Comparison of ENCODE assay signal across 9 cellular contexts in the genomic region with DNA sequence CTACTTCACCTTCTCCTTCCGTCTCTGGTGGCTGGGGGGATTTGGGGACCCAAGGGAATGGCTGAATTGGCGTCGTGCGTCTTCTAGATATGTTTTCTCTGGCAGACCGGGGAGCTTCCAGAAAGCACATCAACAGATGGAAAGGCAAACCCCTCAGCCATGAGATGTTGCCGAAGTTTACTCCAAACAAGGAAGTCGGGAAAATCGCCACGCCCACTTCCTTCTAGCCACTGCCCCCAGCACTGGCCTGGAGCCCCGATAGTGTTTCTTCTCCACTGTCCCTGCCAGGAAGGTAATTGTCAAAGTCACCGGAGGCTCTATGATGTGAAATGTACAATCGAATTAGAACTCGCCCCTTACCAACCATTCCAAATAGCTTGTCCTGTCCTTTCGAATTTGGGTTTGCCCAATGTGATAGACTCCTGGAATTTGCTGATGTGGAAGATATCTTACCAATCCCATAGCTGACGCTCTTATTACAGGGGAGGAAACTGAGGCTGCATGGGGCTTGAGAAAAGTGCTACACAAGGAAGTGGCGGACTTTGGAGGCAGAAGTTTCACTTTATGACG.
DNase-seq lines count a peak whose midpoint lies in the region; ATAC-seq and TF ChIP-seq lines count a peak whose summit lies in the region.
"Had no signal": no experiment of that assay in that cellular context is flagged by ENCODE, and none has a peak within 500 bp of the region (broad histone marks: within the 10 kb centered on the region; RNA-seq: fewer than 3 reads in every experiment).

No MANE protein-coding gene starts in this region.

- H3K4me1 Mint-ChIP-seq in T-helper 2 cell treated with Interferon-gamma antibody and Interleukin-4, amounts not matched to agents 5 μg/mL and 100 μg/mL, for 36 hours (ENCODE audit: low read depth): peaks cover 7% of the 10 kb centered on the region

- peaks cover 13% of the 10 kb centered on the region for H3K27me3 ChIP-seq in colonic mucosa
- peaks cover 38% of the 10 kb centered on the region for H3K27me3 ChIP-seq in lower lobe of right lung (ENCODE audit: low read depth)
- peaks cover 55% of the 10 kb centered on the region for H3K27me3 ChIP-seq in transverse colon
- H3K27me3 ChIP-seq: BLaER1 had no signal

- no peaks in the 10 kb centered on the region for H3K9me3 Mint-ChIP-seq in T-helper 2 cell treated with Interferon-gamma antibody and Interleukin-4, amounts not matched to agents 5 μg/mL and 100 μg/mL, for 36 hours

- 46 to 80% methylated on average over 5 to 14 of the region's 17 CpGs for WGBS in transverse colon (ENCODE audit: low coverage in 1 of 2), 2 donors

- no peak overlapping the region for H3K27ac ChIP-seq in colonic mucosa
- H3K27ac ChIP-seq in lower lobe of right lung: no peak overlapping the region
- peak overlapping the region in 1 of 4 donors; percentile 17 for H3K27ac ChIP-seq in transverse colon
- H3K27ac ChIP-seq: BLaER1 had no signal

- no peaks in the 10 kb centered on the region for H3K36me3 Mint-ChIP-seq in T-helper 2 cell treated with Interferon-gamma antibody and Interleukin-4, amounts not matched to agents 5 μg/mL and 100 μg/mL, for 36 hours (ENCODE audit: low read depth)

- peak overlapping the region; percentile 44 for H3K4me3 Mint-ChIP-seq in T-helper 2 cell treated with Interferon-gamma antibody and Interleukin-4, amounts not matched to agents 5 μg/mL and 100 μg/mL, for 36 hours

- intact Hi-C loops in colonic mucosa (cut with DNase I): no loop called here
- intact Hi-C loops in lower lobe of right lung (cut with DNase I): no loop called here
- intact Hi-C loops in transverse colon (cut with DNase I; ENCODE audit: low total_unique reads): no loop called here

- in situ Hi-C loops in transverse colon (cut with MboI; ENCODE audit: low pct_ligation_motif_present in 1 of 4, low pct_unique_long_range_greater_than_20kb in 1 of 4, low sequenced_read_pairs in 3 of 4): loop anchor here in 1 of 4 donors (25.0 kb wide), 1 partner anchor 112 kb away; no protein-coding TSS in a partner anchor

- H3K36me3 ChIP-seq in colonic mucosa (no peaks in the 10 kb centered on the region), lower lobe of right lung (no peaks in the 10 kb centered on the region), transverse colon (no peaks in the 10 kb centered on the region)
- H3K36me3 ChIP-seq: BLaER1 had no signal

- H3K4me1 ChIP-seq in colonic mucosa: no peaks in the 10 kb centered on the region
- H3K4me1 ChIP-seq in lower lobe of right lung: peaks cover 11% of the 10 kb centered on the region
- peaks cover 0 to 10% (median 6%) of the 10 kb centered on the region in 4 donors for H3K4me1 ChIP-seq in transverse colon
- H3K4me1 ChIP-seq: BLaER1 had no signal

- no peak for TF ChIP-seq CTCF in colonic mucosa (IDR thresholded peaks at IDR 0.05)
- no peak for TF ChIP-seq CTCF in lower lobe of right lung (IDR thresholded peaks at IDR 0.05)
- TF ChIP-seq CTCF in transverse colon (IDR thresholded peaks at IDR 0.05): no peak

- no peak overlapping the region for H3K9ac ChIP-seq in colonic mucosa (ENCODE audit: low read depth in 2 of 2, low read length in 2 of 2)
- H3K9ac ChIP-seq: BLaER1 had no signal

- peak overlapping the region; percentile 20 for H3K4me3 ChIP-seq in colonic mucosa
- H3K4me3 ChIP-seq in lower lobe of right lung: peak overlapping the region; percentile 38
- peak overlapping the region in 3 of 4 donors; percentile 25 to 45 (median 30) for H3K4me3 ChIP-seq in transverse colon
- H3K4me3 ChIP-seq: BLaER1 had no signal

- DNase-seq in T-helper 2 cell treated with Interferon-gamma antibody and Interleukin-4, amounts not matched to agents 5 μg/mL and 100 μg/mL, for 36 hours (ENCODE audit: low spot score): no peak
- DNase-seq in T-helper 2 cell (no peak), colonic mucosa (no peak), lower lobe of right lung (no peak), transverse colon (no peak), NCI-H2196 (lab: John Stamatoyannopoulos, UW; ENCODE audit: unreplicated experiment) (no peak), NCI-H345 treated with DMSO at 0.1 percent for 48 hours (lab: John Stamatoyannopoulos, UW; ENCODE audit: unreplicated experiment) (no peak)

- no peak for TF ChIP-seq POLR2A in transverse colon (IDR thresholded peaks at IDR 0.05)

- H3K27ac Mint-ChIP-seq in T-helper 2 cell treated with Interferon-gamma antibody and Interleukin-4, amounts not matched to agents 5 μg/mL and 100 μg/mL, for 36 hours: no peak overlapping the region

- ATAC-seq in lower lobe of right lung: no peak
- ATAC-seq in GM21367 (IDR thresholded peaks at IDR 0.05; ENCODE audit: unreplicated experiment): no peak

- H3K9me3 ChIP-seq in colonic mucosa (no peaks in the 10 kb centered on the region), lower lobe of right lung (no peaks in the 10 kb centered on the region), transverse colon (no peaks in the 10 kb centered on the region)

- TF ChIP-seq EP300 in transverse colon (IDR thresholded peaks at IDR 0.05; ENCODE audit: low read depth): no peak

- H3K27me3 Mint-ChIP-seq in T-helper 2 cell treated with Interferon-gamma antibody and Interleukin-4, amounts not matched to agents 5 μg/mL and 100 μg/mL, for 36 hours (ENCODE audit: low read depth): peaks cover 56% of the 10 kb centered on the region
